ENCODE assay signal across 23 cellular contexts in genomic region chr12:62130400-62130799, GRCh38.
DNase-seq lines count a peak whose midpoint lies in the region; ATAC-seq and TF ChIP-seq lines count a peak whose summit lies in the region.
"Had no signal": no experiment of that assay in that cellular context is flagged by ENCODE, and none has a peak within 500 bp of the region (broad histone marks: within the 10 kb centered on the region; RNA-seq: fewer than 3 reads in every experiment).

No MANE protein-coding gene starts in this region.

- peak overlapping the region; percentile 28 for H3K4me2 ChIP-seq in Loucy (ENCODE audit: low read depth, low read length, poor library complexity, severe bottlenecking)
- H3K4me2 ChIP-seq: BLaER1 treated with 17β-estradiol and CSF1 and Interleukin-3, amounts not matched to agents 10 nM and 100 nM had no signal

- peak overlapping the region; percentile 2 for H3K9ac ChIP-seq in Loucy (ENCODE audit: low read depth, low read length, poor library complexity, severe bottlenecking)
- H3K9ac ChIP-seq: BLaER1 treated with 17β-estradiol and CSF1 and Interleukin-3, amounts not matched to agents 10 nM and 100 nM had no signal

- H3K4me1 ChIP-seq in Loucy (ENCODE audit: insufficient read depth, low read length, poor library complexity, severe bottlenecking): peaks cover 36% of the 10 kb centered on the region
- no peaks in the 10 kb centered on the region for H3K4me1 ChIP-seq in lower lobe of right lung

- peaks cover 16% of the 10 kb centered on the region for H3K27me3 ChIP-seq in Loucy (ENCODE audit: insufficient read depth, low read length, poor library complexity, severe bottlenecking)
- no peaks in the 10 kb centered on the region for H3K27me3 ChIP-seq in lower lobe of right lung (ENCODE audit: low read depth)
- H3K27me3 ChIP-seq: BLaER1 treated with 17β-estradiol and CSF1 and Interleukin-3, amounts not matched to agents 10 nM and 100 nM had no signal

- H3K27ac ChIP-seq in lower lobe of right lung: no peak overlapping the region
- H3K27ac ChIP-seq: BLaER1 treated with 17β-estradiol and CSF1 and Interleukin-3, amounts not matched to agents 10 nM and 100 nM; C4-2B had no signal

- no peaks in the 10 kb centered on the region for H3K9me3 ChIP-seq in Loucy (ENCODE audit: insufficient read depth, low read depth, low read length)
- no peaks in the 10 kb centered on the region for H3K9me3 ChIP-seq in lower lobe of right lung
- H3K9me3 ChIP-seq: BLaER1 treated with 17β-estradiol and CSF1 and Interleukin-3, amounts not matched to agents 10 nM and 100 nM had no signal

- no peaks in the 10 kb centered on the region for H3K79me2 ChIP-seq in Loucy (ENCODE audit: insufficient read depth, low read length)

- intact Hi-C loops in lower lobe of right lung (cut with DNase I): no loop called here
- intact Hi-C loops in posterior cingulate gyrus (cut with DNase I): no loop called here

- no peaks in the 10 kb centered on the region for H3K9me2 ChIP-seq in Loucy (replicated peaks; ENCODE audit: low read depth, low read length)

- ATAC-seq in lower lobe of right lung (peak; percentile 53 to 62), HG03460 (IDR thresholded peaks at IDR 0.05; ENCODE audit: unreplicated experiment) (no peak)
- ATAC-seq: GM12878 had no signal

- H3K4me3 ChIP-seq in Loucy (ENCODE audit: low read length, poor library complexity, severe bottlenecking) (peak overlapping the region; percentile 19), lower lobe of right lung (no peak overlapping the region)
- H3K4me3 ChIP-seq: BLaER1 treated with 17β-estradiol and CSF1 and Interleukin-3, amounts not matched to agents 10 nM and 100 nM; GM12878 had no signal

- no peaks in the 10 kb centered on the region for H3F3A ChIP-seq in Loucy (ENCODE audit: low read depth)

- H3K36me3 ChIP-seq in Loucy (ENCODE audit: insufficient read depth, low read length) (no peaks in the 10 kb centered on the region), lower lobe of right lung (no peaks in the 10 kb centered on the region)
- H3K36me3 ChIP-seq: BLaER1 treated with 17β-estradiol and CSF1 and Interleukin-3, amounts not matched to agents 10 nM and 100 nM had no signal

- H4K20me1 ChIP-seq in Loucy (ENCODE audit: insufficient read depth, low read length, poor library complexity, severe bottlenecking): no peaks in the 10 kb centered on the region
- H4K20me1 ChIP-seq: BLaER1 treated with 17β-estradiol and CSF1 and Interleukin-3, amounts not matched to agents 10 nM and 100 nM had no signal

- DNase-seq in CD1c-positive myeloid dendritic cell (ENCODE audit: extremely low spot score): peak; percentile 19
- DNase-seq in lower lobe of right lung: no peak
- no peak for DNase-seq in NCI-H1417 treated with DMSO at 0.1 percent for 48 hours (lab: John Stamatoyannopoulos, UW)
- no peak for DNase-seq in posterior cingulate gyrus
- DNase-seq: 8988T; ACHN; AML-193; CD4-positive, alpha-beta memory T cell; CD4-positive, CD25-positive, alpha-beta regulatory T cell; CD8-positive, alpha-beta memory T cell; COR-L47; DMS 273 treated with DMSO at 0.1 percent for 48 hours; DMS153; DMS53; DMS79; DND-41; EL; GDM1 had no signal

- TF ChIP-seq CTCF in Loucy (conservative IDR thresholded peaks at IDR 0.05; ENCODE audit: low read length) (no peak), lower lobe of right lung (IDR thresholded peaks at IDR 0.05) (no peak)

- H2AFZ ChIP-seq in Loucy (ENCODE audit: low read length): no peak overlapping the region
